ENCODE assay signal across 19 cellular contexts in the genomic region with DNA sequence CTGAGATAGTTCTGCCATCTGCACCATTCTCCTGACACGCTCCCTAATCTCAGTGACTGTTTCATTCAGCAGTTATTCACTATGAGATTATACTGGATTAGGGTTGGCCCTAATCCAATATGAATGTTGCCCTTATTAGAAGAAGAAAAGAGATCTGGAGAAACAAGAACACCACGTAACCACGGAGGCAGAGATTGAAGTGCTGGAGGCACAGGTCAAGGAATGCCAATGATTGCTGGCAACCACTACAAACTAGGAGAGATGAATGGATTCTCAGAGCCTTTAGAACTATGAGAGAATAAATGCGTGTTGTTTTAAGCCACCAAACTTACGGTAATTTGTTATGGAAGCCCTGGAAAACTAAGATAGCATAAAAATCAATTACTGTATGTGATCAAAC. TPM values are rescaled to one million over a fixed set of nuclear protein-coding genes. Genes with fewer than 3 reads are reported as not detected.
A peak's percentile ranks its signal among the peaks of the same experiment; 100 is the strongest.
DNase-seq lines count a peak whose midpoint lies in the region; ATAC-seq and TF ChIP-seq lines count a peak whose summit lies in the region.
"Had no signal": no experiment of that assay in that cellular context is flagged by ENCODE, and none has a peak within 500 bp of the region (broad histone marks: within the 10 kb centered on the region; RNA-seq: fewer than 3 reads in every experiment).

No MANE protein-coding gene starts in this region.

- H3K36me3 ChIP-seq in smooth muscle cell (ENCODE audit: low read depth) = no peaks in the 10 kb centered on the region

- H4K20me1 ChIP-seq in smooth muscle cell (ENCODE audit: low read depth) = peaks cover 4% of the 10 kb centered on the region

- peaks cover 4% of the 10 kb centered on the region for H3K79me2 ChIP-seq in smooth muscle cell (ENCODE audit: low read depth)

- H3K4me2 ChIP-seq in smooth muscle cell = peak overlapping the region; percentile 25
- H3K4me2 ChIP-seq: A549; BLaER1 treated with 17β-estradiol and CSF1 and Interleukin-3, amounts not matched to agents 10 nM and 100 nM had no signal

- H2AFZ ChIP-seq in smooth muscle cell (ENCODE audit: low read depth) = no peak overlapping the region
- H2AFZ ChIP-seq: GM23248 had no signal

- no peak for ATAC-seq in CD4-positive, alpha-beta T cell (ENCODE audit: poor library complexity)
- ATAC-seq in esophagus mucosa = peak; percentile 32
- ATAC-seq in activated CD8-positive, alpha-beta T cell treated with anti-CD3 and anti-CD28 coated beads for 36 hours = no peak
- ATAC-seq in GM18867 (IDR thresholded peaks at IDR 0.05; ENCODE audit: unreplicated experiment) = no peak
- no peak for ATAC-seq in stimulated activated memory B cell treated with anti-CD40 and anti-IgM and Interleukin-4, amounts not matched to agents 10 μg/mL and 1 μg/mL and 100 μg/mL, for 72 hours
- ATAC-seq: A549, HCT116 had no signal

- no peaks in the 10 kb centered on the region for H3K9me3 ChIP-seq in CD4-positive, alpha-beta T cell (ENCODE audit: control insufficient read depth, low read length)
- no peaks in the 10 kb centered on the region for H3K9me3 ChIP-seq in smooth muscle cell (replicated peaks; ENCODE audit: low read depth)
- H3K9me3 ChIP-seq: A549 had no signal

- H3K4me1 ChIP-seq in smooth muscle cell (ENCODE audit: low read depth) = peaks cover 2% of the 10 kb centered on the region
- H3K4me1 ChIP-seq: A549 had no signal

- peaks cover 50% of the 10 kb centered on the region for H3K4me1 Mint-ChIP-seq in CD4-positive, alpha-beta T cell (ENCODE audit: low read depth)
- peaks cover 32% of the 10 kb centered on the region for H3K4me1 Mint-ChIP-seq in activated CD8-positive, alpha-beta T cell treated with anti-CD3 and anti-CD28 coated beads for 36 hours (ENCODE audit: low read depth)
- peaks cover 59% of the 10 kb centered on the region for H3K4me1 Mint-ChIP-seq in stimulated activated memory B cell treated with anti-CD40 and anti-IgM and Interleukin-4, amounts not matched to agents 10 μg/mL and 1 μg/mL and 100 μg/mL, for 72 hours

- no peak overlapping the region for H3K9ac ChIP-seq in smooth muscle cell (ENCODE audit: low read depth)
- H3K9ac ChIP-seq: BLaER1 treated with 17β-estradiol and CSF1 and Interleukin-3, amounts not matched to agents 10 nM and 100 nM; GM23248 had no signal

- H3K36me3 Mint-ChIP-seq in CD4-positive, alpha-beta T cell (ENCODE audit: low read depth) = peaks cover 4% of the 10 kb centered on the region
- H3K36me3 Mint-ChIP-seq in activated CD8-positive, alpha-beta T cell treated with anti-CD3 and anti-CD28 coated beads for 36 hours (ENCODE audit: low read depth) = peaks cover 3% of the 10 kb centered on the region
- peaks cover 18% of the 10 kb centered on the region for H3K36me3 Mint-ChIP-seq in stimulated activated memory B cell treated with anti-CD40 and anti-IgM and Interleukin-4, amounts not matched to agents 10 μg/mL and 1 μg/mL and 100 μg/mL, for 72 hours

- WGBS in smooth muscle cell (ENCODE audit: low lambda C conversion rate) = 58% methylated on average over 5 of the region's 5 CpGs

- H3K27ac ChIP-seq in CD4-positive, alpha-beta T cell (ENCODE audit: low read depth, low read length) = no peak overlapping the region
- H3K27ac ChIP-seq in smooth muscle cell (ENCODE audit: low read depth) = peak overlapping the region; percentile 3
- H3K27ac ChIP-seq: A549; BLaER1 treated with 17β-estradiol and CSF1 and Interleukin-3, amounts not matched to agents 10 nM and 100 nM; GM23248 had no signal

- H3K27me3 ChIP-seq in CD4-positive, alpha-beta T cell (ENCODE audit: control insufficient read depth, insufficient read depth, low read length) = no peaks in the 10 kb centered on the region
- no peaks in the 10 kb centered on the region for H3K27me3 ChIP-seq in smooth muscle cell (ENCODE audit: low read depth)
- H3K27me3 ChIP-seq: BLaER1 treated with 17β-estradiol and CSF1 and Interleukin-3, amounts not matched to agents 10 nM and 100 nM had no signal

- no peak for DNase-seq in CD4-positive, alpha-beta T cell
- DNase-seq in NCI-H82 treated with DMSO at 0.1 percent for 48 hours (lab: John Stamatoyannopoulos, UW; ENCODE audit: unreplicated experiment) = peak; percentile 36
- DNase-seq in smooth muscle cell (lab: John Stamatoyannopoulos, UW; ENCODE audit: unreplicated experiment) = no peak
- no peak for DNase-seq in activated CD8-positive, alpha-beta T cell treated with anti-CD3 and anti-CD28 coated beads for 36 hours
- DNase-seq: COR-L47, DMS153, GM23248, KG1, NCI-H1048, NCI-H2107, NCI-H345, NCI-H526, SHP77 had no signal

- CTCF ChIA-PET in CD4-positive, alpha-beta T cell (lab: Charles Lee) = no interaction called here
- CTCF ChIA-PET in activated CD8-positive, alpha-beta T cell treated with anti-CD3 and anti-CD28 coated beads for 36 hours (lab: Charles Lee) = no interaction called here

- no peak overlapping the region for H3K4me3 ChIP-seq in smooth muscle cell
- H3K4me3 ChIP-seq: A549; BLaER1 treated with 17β-estradiol and CSF1 and Interleukin-3, amounts not matched to agents 10 nM and 100 nM; GM23248 had no signal

- POLR2A ChIA-PET in CD4-positive, alpha-beta T cell (lab: Charles Lee) = no interaction called here
- POLR2A ChIA-PET in activated CD8-positive, alpha-beta T cell treated with anti-CD3 and anti-CD28 coated beads for 36 hours (lab: Charles Lee) = no interaction called here

- H3K27me3 Mint-ChIP-seq in CD4-positive, alpha-beta T cell = no peaks in the 10 kb centered on the region
- no peaks in the 10 kb centered on the region for H3K27me3 Mint-ChIP-seq in activated CD8-positive, alpha-beta T cell treated with anti-CD3 and anti-CD28 coated beads for 36 hours
- H3K27me3 Mint-ChIP-seq in stimulated activated memory B cell treated with anti-CD40 and anti-IgM and Interleukin-4, amounts not matched to agents 10 μg/mL and 1 μg/mL and 100 μg/mL, for 72 hours = no peaks in the 10 kb centered on the region

- TF ChIP-seq CTCF in CD4-positive, alpha-beta T cell (IDR thresholded peaks at IDR 0.05) = no peak
- TF ChIP-seq CTCF in smooth muscle cell (IDR thresholded peaks at IDR 0.05; ENCODE audit: borderline replicate concordance, insufficient read depth, poor library complexity, severe bottlenecking) = no peak
- TF ChIP-seq CTCF in activated CD8-positive, alpha-beta T cell treated with anti-CD3 and anti-CD28 coated beads for 36 hours (IDR thresholded peaks at IDR 0.05) = no peak

- H3K27ac Mint-ChIP-seq in CD4-positive, alpha-beta T cell = peak overlapping the region; percentile 7
- H3K27ac Mint-ChIP-seq in activated CD8-positive, alpha-beta T cell treated with anti-CD3 and anti-CD28 coated beads for 36 hours = no peak overlapping the region
- H3K27ac Mint-ChIP-seq in stimulated activated memory B cell treated with anti-CD40 and anti-IgM and Interleukin-4, amounts not matched to agents 10 μg/mL and 1 μg/mL and 100 μg/mL, for 72 hours = no peak overlapping the region

- H3K4me3 Mint-ChIP-seq in CD4-positive, alpha-beta T cell = no peak overlapping the region
- H3K4me3 Mint-ChIP-seq in activated CD8-positive, alpha-beta T cell treated with anti-CD3 and anti-CD28 coated beads for 36 hours = no peak overlapping the region
- H3K4me3 Mint-ChIP-seq in stimulated activated memory B cell treated with anti-CD40 and anti-IgM and Interleukin-4, amounts not matched to agents 10 μg/mL and 1 μg/mL and 100 μg/mL, for 72 hours = no peak overlapping the region

- H3F3A ChIP-seq in smooth muscle cell (ENCODE audit: low read depth) = no peaks in the 10 kb centered on the region

- intact Hi-C loops in CD4-positive, alpha-beta T cell (cut with DNase I, micrococcal nuclease) = loop anchor here in 1 of 2 experiments (10.0 kb wide), 2 partner anchors 498 to 578 kb away; a partner anchor contains a TSS
- intact Hi-C loops in activated CD8-positive, alpha-beta T cell treated with anti-CD3 and anti-CD28 coated beads for 36 hours (cut with micrococcal nuclease) = no loop called here

- H3K9me3 Mint-ChIP-seq in CD4-positive, alpha-beta T cell = no peaks in the 10 kb centered on the region
- H3K9me3 Mint-ChIP-seq in activated CD8-positive, alpha-beta T cell treated with anti-CD3 and anti-CD28 coated beads for 36 hours = no peaks in the 10 kb centered on the region
- no peaks in the 10 kb centered on the region for H3K9me3 Mint-ChIP-seq in stimulated activated memory B cell treated with anti-CD40 and anti-IgM and Interleukin-4, amounts not matched to agents 10 μg/mL and 1 μg/mL and 100 μg/mL, for 72 hours

RNA-seq across cellular contexts. Expression of a gene that starts 7.3 kb away (rescaled TPM):
- 1 to 10 TPM; 4.9 to 6.1 TPM for total RNA-seq in CD4-positive, alpha-beta T cell
- total RNA-seq in esophagus mucosa (48.0 TPM), smooth muscle cell (25.0 and 25.9 TPM in 2 replicates)
- polyA plus RNA-seq in smooth muscle cell = 23.9 and 27.9 TPM in 2 replicates
- total RNA-seq in activated CD8-positive, alpha-beta T cell treated with anti-CD3 and anti-CD28 coated beads for 36 hours = 10 to 100 TPM; 24.2 to 27.8 TPM

RNA-seq across cellular contexts. Expression of a gene that starts 7.4 kb away (rescaled TPM):
- 10 to 100 TPM; 25.6 to 29.2 TPM for total RNA-seq in CD4-positive, alpha-beta T cell
- total RNA-seq in esophagus mucosa (15.7 TPM), smooth muscle cell (16.6 and 18.7 TPM in 2 replicates)
- 5.0 and 8.4 TPM in 2 replicates for polyA plus RNA-seq in smooth muscle cell
- total RNA-seq in activated CD8-positive, alpha-beta T cell treated with anti-CD3 and anti-CD28 coated beads for 36 hours = 10 to 100 TPM; 25.5 to 26.3 TPM
